ENCODE assay signal across 12 cellular contexts in the genomic region with DNA sequence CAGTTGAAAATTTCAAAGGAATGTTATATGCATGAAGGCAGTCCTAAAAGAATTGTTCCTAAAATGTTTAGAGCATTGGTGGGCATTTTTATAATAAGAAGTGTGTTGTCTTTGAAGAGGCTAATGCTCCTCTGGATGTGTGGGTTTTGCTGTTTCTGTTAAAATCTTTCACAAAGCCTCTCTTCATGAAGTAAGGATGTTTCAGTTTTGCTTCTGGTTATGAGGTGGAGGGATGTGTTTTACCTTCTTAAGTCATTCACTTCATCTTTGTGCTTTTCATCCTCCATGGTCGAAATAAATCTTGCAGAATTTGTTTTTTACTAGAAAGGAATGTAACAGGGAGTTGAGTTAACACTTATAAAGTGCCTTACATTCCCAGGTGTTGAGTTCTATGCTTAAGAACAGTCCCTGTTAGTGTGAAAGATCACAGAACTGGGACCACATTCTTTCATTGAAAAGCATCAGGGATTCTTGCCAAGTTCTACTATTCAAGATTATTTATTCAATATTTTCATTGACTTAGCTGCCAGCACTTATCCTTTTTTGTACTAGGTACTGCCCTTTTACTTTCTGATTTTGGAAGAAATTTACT. TPM values are rescaled to one million over a fixed set of nuclear protein-coding genes. Genes with fewer than 3 reads are reported as not detected.
DNase-seq lines count a peak whose midpoint lies in the region; FAIRE-seq and TF ChIP-seq lines count a peak whose summit lies in the region.
"Had no signal": no experiment of that assay in that cellular context is flagged by ENCODE, and none has a peak within 500 bp of the region (broad histone marks: within the 10 kb centered on the region; RNA-seq: fewer than 3 reads in every experiment).

No MANE protein-coding gene starts in this region.

- peak; percentile 11 for DNase-seq in GM19238 (ENCODE audit: insufficient read length, low spot score)
- no peak for DNase-seq in H9
- no peak for DNase-seq in neural progenitor cell (ENCODE audit: low spot score)
- DNase-seq in D721Med (ENCODE audit: insufficient read length, low spot score): no peak
- DNase-seq in NCI-H748 (lab: John Stamatoyannopoulos, UW; ENCODE audit: unreplicated experiment): no peak
- no peak for DNase-seq in iPS-NIHi7 (ENCODE audit: extremely low spot score)
- DNase-seq: Caco-2, GOT3, retina, Right ventricle myocardium superior had no signal

- H4K8ac ChIP-seq in H9 (replicated peaks; ENCODE audit: insufficient read length, low read depth, low read length): no peak overlapping the region

- no peak overlapping the region for H3K4ac ChIP-seq in H9 (ENCODE audit: low read depth, low read length)

- no peak overlapping the region for H2AK5ac ChIP-seq in H9 (ENCODE audit: insufficient read length, low read length)

- H3K79me1 ChIP-seq in H9 (ENCODE audit: insufficient read depth, low read depth, low read length, poor library complexity, severe bottlenecking): no peaks in the 10 kb centered on the region

- no peaks in the 10 kb centered on the region for H3K23me2 ChIP-seq in H9 (ENCODE audit: insufficient read length, low read depth, low read length, poor library complexity, severe bottlenecking)

- no peaks in the 10 kb centered on the region for H3K27me3 ChIP-seq in H9 (ENCODE audit: insufficient read depth, low read length)
- H3K27me3 ChIP-seq in neural progenitor cell: no peaks in the 10 kb centered on the region

- no peak overlapping the region for H2BK15ac ChIP-seq in H9 (ENCODE audit: low read depth, low read length)

- H3K27me3 Mint-ChIP-seq in H9 (ENCODE audit: low read depth) (no peaks in the 10 kb centered on the region), neural progenitor cell (ENCODE audit: insufficient read depth, low read depth) (no peaks in the 10 kb centered on the region)

- H4K20me1 ChIP-seq in H9 (ENCODE audit: control insufficient read depth, insufficient read depth, insufficient read length) (no peaks in the 10 kb centered on the region), neural progenitor cell (ENCODE audit: low read depth) (peaks cover 4% of the 10 kb centered on the region)

- H2BK20ac ChIP-seq in H9 (ENCODE audit: low read depth, low read length, poor library complexity, severe bottlenecking): no peak overlapping the region

- no peak for FAIRE-seq in D721Med (lab: Jason Lieb, UNC)

- H3K23ac ChIP-seq in H9 (ENCODE audit: insufficient read length, low read depth, low read length): no peak overlapping the region

- no peak overlapping the region for H2BK120ac ChIP-seq in H9 (ENCODE audit: low read depth, low read length, poor library complexity, severe bottlenecking)

- H3K79me2 ChIP-seq in H9 (ENCODE audit: insufficient read depth, low read length) (peaks cover 8% of the 10 kb centered on the region), neural progenitor cell (ENCODE audit: low read depth) (no peaks in the 10 kb centered on the region)

- H3K14ac ChIP-seq in H9 (ENCODE audit: insufficient read depth, low read length): no peak overlapping the region

- H3K36me3 ChIP-seq in neural progenitor cell: no peaks in the 10 kb centered on the region

- no peak overlapping the region for H3T11ph ChIP-seq in H9 (ENCODE audit: low read length)

- H3K4me3 ChIP-seq in neural progenitor cell: no peak overlapping the region

- H3K36me3 Mint-ChIP-seq in H9 (ENCODE audit: insufficient read depth in 1 of 3, low read depth in 3 of 3): peaks cover 1 to 8% (median 3%) of the 10 kb centered on the region in 3 experiments; a peak in 3 of 7 replicates
- no peaks in the 10 kb centered on the region for H3K36me3 Mint-ChIP-seq in neural progenitor cell

- no peak overlapping the region for H3K4me3 Mint-ChIP-seq in H9
- H3K4me3 Mint-ChIP-seq in neural progenitor cell: no peak overlapping the region

- no peak overlapping the region for H2BK5ac ChIP-seq in H9 (ENCODE audit: insufficient read length, low read length)

- no peak overlapping the region for H2AFZ ChIP-seq in H9 (ENCODE audit: low read length)
- H2AFZ ChIP-seq in neural progenitor cell (replicated peaks): no peak overlapping the region

- H3K18ac ChIP-seq in H9 (ENCODE audit: insufficient read length, low read depth, low read length): no peak overlapping the region

- H3K4me2 ChIP-seq in H9 (ENCODE audit: insufficient read depth, insufficient read length, low read length): no peak overlapping the region
- peak overlapping the region; percentile 12 for H3K4me2 ChIP-seq in neural progenitor cell

- H3K27ac ChIP-seq in H9 (ENCODE audit: insufficient read length, low read depth, low read length) (no peak overlapping the region), neural progenitor cell (no peak overlapping the region)
- H3K27ac ChIP-seq: HL-60 had no signal

- no peak for TF ChIP-seq RAD21 in Ishikawa (IDR thresholded peaks at IDR 0.05; ENCODE audit: low read depth)

- H3K9me3 ChIP-seq in H9 (ENCODE audit: control insufficient read depth, low read depth, low read length) (no peaks in the 10 kb centered on the region), neural progenitor cell (ENCODE audit: low read depth) (no peaks in the 10 kb centered on the region)
- H3K9me3 ChIP-seq: Caco-2 had no signal

- no CpG with 5 or more reads among the region's 1 CpG for WGBS in H9 (ENCODE audit: extremely low coverage, insufficient read length, low lambda C conversion rate)

- H4K5ac ChIP-seq in H9 (ENCODE audit: insufficient read length, low read depth, low read length): no peak overlapping the region

- H3K4me1 Mint-ChIP-seq in H9 (peaks cover 60 to 62% of the 10 kb centered on the region in 2 experiments), neural progenitor cell (no peaks in the 10 kb centered on the region)

- no peak overlapping the region for H3K56ac ChIP-seq in H9 (ENCODE audit: insufficient read length, low read depth, low read length)

- no peak for TF ChIP-seq EP300 in Ishikawa (IDR thresholded peaks at IDR 0.05; ENCODE audit: borderline replicate concordance)

- H3K9me3 Mint-ChIP-seq in H9: peaks cover 3 to 5% of the 10 kb centered on the region in 2 experiments; a peak in 4 of 5 replicates
- H3K9me3 Mint-ChIP-seq in neural progenitor cell: peaks cover 2% of the 10 kb centered on the region

- no peak for TF ChIP-seq CTCF in H9 (conservative IDR thresholded peaks at IDR 0.05)
- no peak for TF ChIP-seq CTCF in neural progenitor cell (IDR thresholded peaks at IDR 0.05)
- TF ChIP-seq CTCF in D721Med (IDR thresholded peaks at IDR 0.05; ENCODE audit: insufficient read depth, missing control alignments): no peak

- no peak overlapping the region for H4K91ac ChIP-seq in H9 (ENCODE audit: insufficient read length, low read depth, low read length)

- H3K4me1 ChIP-seq in H9 (ENCODE audit: insufficient read depth, low read length) (peaks cover 11% of the 10 kb centered on the region), neural progenitor cell (peaks cover 21% of the 10 kb centered on the region)

- no peak overlapping the region for H3K9ac ChIP-seq in H9 (ENCODE audit: extremely low read depth, insufficient read length, low read length)
- no peak overlapping the region for H3K9ac ChIP-seq in neural progenitor cell

- H2BK12ac ChIP-seq in H9 (ENCODE audit: insufficient read length, low read depth, low read length): no peak overlapping the region

- H3F3A ChIP-seq in neural progenitor cell (ENCODE audit: low read depth): peaks cover 10% of the 10 kb centered on the region

- peak overlapping the region in 2 of 3 experiments; percentile 25 to 89; a peak in 2 of 7 replicates for H3K27ac Mint-ChIP-seq in H9
- H3K27ac Mint-ChIP-seq in neural progenitor cell: no peak overlapping the region

TF ChIP-seq in Ishikawa, 13 proteins besides CTCF, POLR2A, EP300 and RAD21:
- TF ChIP-seq CREB1 (IDR thresholded peaks at IDR 0.05; ENCODE audit: low read depth) (no peak), NFIC (IDR thresholded peaks at IDR 0.05) (0 out of 2 replicates have a peak, but pooled peaks have one; percentile 5)

RNA-seq across cellular contexts. Expression of a gene that starts 21.1 kb away (rescaled TPM):
- total RNA-seq in H9 (2021): 24.9 and 28.2 TPM in 2 replicates
- total RNA-seq in neural progenitor cell (ENCODE audit: low replicate concordance): 12.7 and 25.7 TPM in 2 replicates
